ENCODE assay signal across 20 cellular contexts in the genomic region with DNA sequence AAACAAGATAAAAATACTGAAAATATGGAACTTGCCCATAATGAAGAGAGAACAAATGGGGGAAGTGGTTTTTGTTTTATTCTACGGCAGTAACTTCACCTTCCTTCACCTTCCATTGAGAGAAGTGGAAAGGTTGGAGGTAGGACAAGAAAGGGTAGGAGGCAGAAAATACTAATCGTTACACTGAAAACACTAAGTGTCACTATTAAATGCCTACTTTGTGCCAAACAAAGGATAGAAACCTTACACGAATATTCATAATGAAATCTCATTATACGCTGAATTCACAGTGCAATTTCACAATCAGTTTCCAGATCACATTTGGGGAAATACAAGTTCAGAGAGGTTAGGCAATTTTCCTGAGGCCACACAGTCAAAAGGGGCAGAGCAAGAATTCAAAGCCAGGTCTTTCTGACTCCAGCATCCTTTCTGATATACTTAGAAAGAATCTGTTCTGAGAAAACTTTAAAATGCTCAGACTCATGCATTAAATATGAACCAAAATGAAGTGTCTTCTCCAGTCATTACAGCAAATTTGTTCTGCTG. TPM values are rescaled to one million over a fixed set of nuclear protein-coding genes. Genes with fewer than 3 reads are reported as not detected.
DNase-seq lines count a peak whose midpoint lies in the region; ATAC-seq, FAIRE-seq and TF ChIP-seq lines count a peak whose summit lies in the region.
"Had no signal": no experiment of that assay in that cellular context is flagged by ENCODE, and none has a peak within 500 bp of the region (broad histone marks: within the 10 kb centered on the region; RNA-seq: fewer than 3 reads in every experiment).

No MANE protein-coding gene starts in this region.

- H3K9ac ChIP-seq in GM12878 (ENCODE audit: control insufficient read depth, insufficient read depth, low read length): no peak overlapping the region

- no peak overlapping the region for H2AFZ ChIP-seq in PC-9
- no peak overlapping the region for H2AFZ ChIP-seq in GM12878 (ENCODE audit: control insufficient read depth, low read depth, low read length)

- SMC1A ChIA-PET in GM12878 (lab: Charles Lee; ENCODE audit: uncharacterized antibody, unreplicated experiment): interaction anchor here (3.4 kb wide), 1 partner anchor 120 kb away, joined by 16 read pairs; no protein-coding TSS in a partner anchor

- in situ Hi-C loops in GM12878 (cut with MboI): no loop called here

- RAD21 ChIA-PET in GM12878 (lab: Charles Lee; ENCODE audit: unreplicated experiment): interaction anchor here (1.1 to 2.2 kb wide), 2 partner anchors 168 to 240 kb away, joined by 3 to 9 read pairs; no protein-coding TSS in a partner anchor

- DNase-seq in activated CD8-positive, alpha-beta memory T cell treated with anti-CD3 and anti-CD28 coated beads for 24 hours: peak; percentile 9
- DNase-seq in activated CD8-positive, alpha-beta memory T cell treated with anti-CD3 and anti-CD28 coated beads, Interleukin-2, amount 50 U/mL, for 48 hours: no peak
- DNase-seq in CD1c-positive myeloid dendritic cell (ENCODE audit: extremely low spot score) (peak; percentile 62), PC-9 (no peak), GM12878 (ENCODE audit: low read depth, low spot score) (no peak), RWPE1 (ENCODE audit: low spot score) (no peak)
- no peak for DNase-seq in activated effector memory CD4-positive, alpha-beta T cell treated with Interleukin-2 at 50 U/mL for 16 hours
- DNase-seq: activated CD4-positive, CD25-positive, alpha-beta regulatory T cell; activated effector memory CD4-positive, alpha-beta T cell treated with anti-CD3 and anti-CD28 coated beads, Interleukin-2, amount 50 U/mL, for 16 hours; effector CD4-positive, alpha-beta T cell; NCI-H2029; NCI-H526 treated with DMSO at 0.1 percent for 48 hours; stimulated activated CD4-positive, alpha-beta T cell treated with anti-CD3 and anti-CD28 coated beads, Interleukin-2, amount 100 ng/mL, for 48 hours; tibial artery had no signal

- H3K4me2 ChIP-seq in PC-9: peak overlapping the region; percentile 95; the same call in 1 of the 2 replicates
- H3K4me2 ChIP-seq in GM12878 (ENCODE audit: control insufficient read depth, insufficient read depth): no peak overlapping the region

- TF ChIP-seq POLR2A in GM12878 (IDR thresholded peaks at IDR 0.05; ENCODE audit: low read depth, low read length): no peak

- peaks cover 8% of the 10 kb centered on the region for H3F3A ChIP-seq in PC-9 (ENCODE audit: insufficient read depth, low read depth)

- 0% methylated on average over 4 of the region's 4 CpGs for WGBS in GM12878 (ENCODE audit: insufficient coverage, insufficient replicate concordance, low lambda C conversion rate, missing lambda C conversion rate)

- H3K9me2 ChIP-seq in PC-9 (ENCODE audit: insufficient read depth): no peaks in the 10 kb centered on the region

- CTCF ChIA-PET in PC-9 (lab: Charles Lee): no interaction called here
- CTCF ChIA-PET in GM12878 (lab: Yijun Ruan, JAX): no interaction called here
- CTCF ChIA-PET in RWPE1 (lab: Yijun Ruan, JAX): no interaction called here

- no TSS peak for BruUV-seq in PC-9 (replicated peaks; lab: Mats Ljungman, UMichigan)
- no TSS peak for BruUV-seq in GM12878 (replicated peaks; lab: Mats Ljungman, UMichigan)

- ATAC-seq in GM12878 (no peak), GM21360 (IDR thresholded peaks at IDR 0.05; ENCODE audit: unreplicated experiment) (no peak)
- ATAC-seq: Panc1; stimulated activated memory B cell treated with anti-CD40 and anti-IgM and Interleukin-4, amounts not matched to agents 10 μg/mL and 1 μg/mL and 100 μg/mL, for 72 hours had no signal

- H3K4me1 ChIP-seq in PC-9 (replicated peaks; ENCODE audit: insufficient read depth) (peaks cover 34% of the 10 kb centered on the region), GM12878 (ENCODE audit: control insufficient read depth, insufficient read depth, low read length) (no peaks in the 10 kb centered on the region)
- H3K4me1 ChIP-seq: breast epithelium had no signal

- POLR2A ChIA-PET in PC-9 (lab: Charles Lee; ENCODE audit: unreplicated experiment) (no interaction called here), GM12878 (lab: Charles Lee) (no interaction called here), RWPE1 (lab: Yijun Ruan, JAX; ENCODE audit: low non-redundant PET) (no interaction called here)

- H4K20me1 ChIP-seq in PC-9 (ENCODE audit: insufficient read depth): no peaks in the 10 kb centered on the region
- H4K20me1 ChIP-seq in GM12878 (ENCODE audit: control insufficient read depth, insufficient read depth): no peaks in the 10 kb centered on the region

- H3K9me3 ChIP-seq in PC-9 (ENCODE audit: insufficient read depth, low read depth): no peaks in the 10 kb centered on the region
- no peaks in the 10 kb centered on the region for H3K9me3 ChIP-seq in GM12878 (replicated peaks; ENCODE audit: control insufficient read depth, insufficient read depth, low read length)
- H3K9me3 ChIP-seq: breast epithelium, right atrium auricular region, tibial artery had no signal

- intact Hi-C loops in PC-9 (cut with micrococcal nuclease; ENCODE audit: unreplicated experiment): loop anchor here (5.0 to 10.0 kb wide), 3 partner anchors 59 to 216 kb away; no protein-coding TSS in a partner anchor
- intact Hi-C loops in GM12878 (cut with micrococcal nuclease; ENCODE audit: unreplicated experiment): no loop called here

- H3K79me2 ChIP-seq in PC-9 (ENCODE audit: low read depth): peaks cover 50% of the 10 kb centered on the region
- H3K79me2 ChIP-seq in GM12878 (ENCODE audit: control insufficient read depth, insufficient read depth, low read length): no peaks in the 10 kb centered on the region

- FAIRE-seq in GM12878 (lab: Jason Lieb, UNC): no peak
- FAIRE-seq: H54 had no signal

- no peak for TF ChIP-seq RAD21 in GM12878 (IDR thresholded peaks at IDR 0.05; ENCODE audit: insufficient read depth, low read depth, low read length)

- H3K27me3 ChIP-seq in PC-9 (ENCODE audit: insufficient read depth, low read depth): no peaks in the 10 kb centered on the region
- no peaks in the 10 kb centered on the region; a peak in 1 of 4 replicates for H3K27me3 ChIP-seq in GM12878 (replicated peaks in 1 of 2; ENCODE audit: control insufficient read depth in 2 of 2, insufficient read depth in 2 of 2, low read length in 1 of 2)
- H3K27me3 ChIP-seq: right atrium auricular region had no signal

- H3K4me3 ChIP-seq in PC-9 (no peak overlapping the region; the same call in 1 of the 2 replicates), GM12878 (no peak overlapping the region)
- H3K4me3 ChIP-seq: breast epithelium, right atrium auricular region, tibial artery had no signal

- H3K27ac ChIP-seq in PC-9 (no peak overlapping the region), GM12878 (ENCODE audit: control insufficient read depth, insufficient read depth) (no peak overlapping the region), RWPE1 (no peak overlapping the region)
- H3K27ac ChIP-seq: breast epithelium, right atrium auricular region, tibial artery had no signal

- TF ChIP-seq CTCF in PC-9 (conservative IDR thresholded peaks at IDR 0.05): no peak
- no peak for TF ChIP-seq CTCF in GM12878 (IDR thresholded peaks at IDR 0.05 in 2 of 3, conservative IDR thresholded peaks at IDR 0.05 in 1 of 3; ENCODE audit: control insufficient read depth in 2 of 3, extremely low read depth in 1 of 3, insufficient read depth in 1 of 3, low read depth in 3 of 3, low read length in 3 of 3)
- TF ChIP-seq CTCF in RWPE1 (conservative IDR thresholded peaks at IDR 0.05; ENCODE audit: low read depth): no peak

- no peak for TF ChIP-seq EP300 in GM12878 (IDR thresholded peaks at IDR 0.05; ENCODE audit: borderline replicate concordance in 1 of 2, control insufficient read depth in 1 of 2, low read depth in 2 of 2, low read length in 2 of 2)

- H3K36me3 ChIP-seq in PC-9 (ENCODE audit: low read depth): no peaks in the 10 kb centered on the region
- H3K36me3 ChIP-seq in GM12878 (ENCODE audit: control insufficient read depth in 2 of 2, insufficient read depth in 2 of 2, low read length in 1 of 2): no peaks in the 10 kb centered on the region
- H3K36me3 ChIP-seq: breast epithelium, right atrium auricular region, tibial artery had no signal

TF ChIP-seq in GM12878, 131 proteins besides CTCF, POLR2A, EP300 and RAD21:
- TF ChIP-seq ZNF384 (IDR thresholded peaks at IDR 0.05; ENCODE audit: borderline replicate concordance, low read depth, low read length) (no peak), SMARCA5 (IDR thresholded peaks at IDR 0.05) (0 out of 2 replicates have a peak, but pooled peaks have one; percentile 23), EGR1 (IDR thresholded peaks at IDR 0.05; ENCODE audit: borderline replicate concordance in 1 of 2, low read depth in 2 of 2, low read length in 2 of 2) (no peak), JUND (IDR thresholded peaks at IDR 0.05; ENCODE audit: low read depth, low read length) (no peak), STAT3 (IDR thresholded peaks at IDR 0.05; ENCODE audit: low read depth, low read length) (no peak)

RNA-seq across cellular contexts. Expression of a gene that starts 3.0 kb away (rescaled TPM):
- total RNA-seq in PC-9 (2021): 19.7 and 22.5 TPM in 2 replicates
- 92.6 and 100 TPM in 2 replicates for total RNA-seq in GM12878 (2013; cell fraction: nucleolus; rRNA removed)
- 1.1 TPM in 2 replicates for total RNA-seq in GM12878 (2014; rRNA removed)
- total RNA-seq in GM12878 (2014; rRNA removed; fragmentation: Illumina TruSeq; extraction: Trizol): 0.76 and 1.2 TPM in 2 replicates
- 1.6 and 2.1 TPM in 2 replicates for total RNA-seq in GM12878 (2021)
- 0.55 TPM for polyA plus RNA-seq in GM12878 (2011; ENCODE audit: low read depth)
- polyA plus RNA-seq in GM12878 (2011; rRNA removed): 29.1 and 35.9 TPM in 2 replicates
- 30.9 and 34.8 TPM in 2 replicates for polyA plus RNA-seq in GM12878 (2011; cell fraction: cytosol; rRNA removed)
- 51.4 and 58.8 TPM in 2 replicates for polyA plus RNA-seq in GM12878 (2011; cell fraction: nucleus; rRNA removed)
- polyA plus RNA-seq in GM12878 (2012): 0.72 and 0.94 TPM in 2 replicates
- polyA plus RNA-seq in GM12878 (2014; fragmentation: Illumina TruSeq; extraction: Trizol): 0.82 and 0.97 TPM in 2 replicates
- under 1 TPM; 0.31 to 0.42 TPM for polyA plus RNA-seq in GM12878 (2014; fragmentation: Nextera tagmentation; extraction: Ambion mirVana)
- polyA plus RNA-seq in GM12878 (2014; rRNA removed): 0.72 and 0.81 TPM in 2 replicates
- under 1 TPM; 0.64 to 0.71 TPM for polyA plus RNA-seq in GM12878 (2016; fragmentation: Nextera tagmentation; extraction: Ambion mirVana)
- polyA minus RNA-seq in GM12878 (2011; rRNA and poly(A)+ RNA removed): 147 and 169 TPM in 2 replicates
- polyA minus RNA-seq in GM12878 (2011; cell fraction: cytosol; rRNA and poly(A)+ RNA removed): 37.4 and 39.7 TPM in 2 replicates
- polyA minus RNA-seq in GM12878 (2011; cell fraction: nucleus; rRNA and poly(A)+ RNA removed): 69.0 and 110 TPM in 2 replicates

Comparison
In these comparisons a context has a peak if more than half of its experiments do, and no peak if none do; other contexts are left out.
1. DNase-seq: peak in activated CD8-positive, alpha-beta memory T cell treated with anti-CD3 and anti-CD28 coated beads for 24 hours (single experiment) and CD1c-positive myeloid dendritic cell (single experiment); none in activated CD8-positive, alpha-beta memory T cell treated with anti-CD3 and anti-CD28 coated beads, Interleukin-2, amount 50 U/mL, for 48 hours (single experiment), PC-9 (0 of 2), GM12878 (single experiment), activated effector memory CD4-positive, alpha-beta T cell treated with Interleukin-2 at 50 U/mL for 16 hours (single experiment) and RWPE1 (single experiment).